13 cellular contexts compared by ENCODE assay signal in genomic region chr5:34743878-34744277, GRCh38.
DNase-seq lines count a peak whose midpoint lies in the region; ATAC-seq and TF ChIP-seq lines count a peak whose summit lies in the region.
"Had no signal": no experiment of that assay in that cellular context is flagged by ENCODE, and none has a peak within 500 bp of the region (broad histone marks: within the 10 kb centered on the region; RNA-seq: fewer than 3 reads in every experiment).

No MANE protein-coding gene starts in this region.

- no peak overlapping the region for H2BK12ac ChIP-seq in neuronal stem cell (ENCODE audit: low read length)

- H3K4me2 ChIP-seq in mammary epithelial cell (ENCODE audit: insufficient read depth, low read depth, low read length), result no peak overlapping the region
- no peak overlapping the region for H3K4me2 ChIP-seq in neuronal stem cell (ENCODE audit: insufficient read depth, low read length, poor library complexity, severe bottlenecking)

- H3K18ac ChIP-seq in neuronal stem cell (ENCODE audit: low read length), result no peak overlapping the region

- no peak overlapping the region for H4K8ac ChIP-seq in neuronal stem cell (ENCODE audit: low read depth, low read length)

- H3K9ac ChIP-seq in mammary epithelial cell (ENCODE audit: insufficient read depth, low read length) (no peak overlapping the region), neuronal stem cell (ENCODE audit: low read depth, low read length, poor library complexity) (no peak overlapping the region)

- H3K79me2 ChIP-seq in mammary epithelial cell (ENCODE audit: insufficient read depth, low read length), result peaks cover 50% of the 10 kb centered on the region

- H3K4me1 ChIP-seq in mammary epithelial cell (ENCODE audit: insufficient read depth, low read length), result no peaks in the 10 kb centered on the region
- H3K4me1 ChIP-seq in left lung, result no peaks in the 10 kb centered on the region
- H3K4me1 ChIP-seq in spleen, result peaks cover 0 to 36% (median 0%) of the 10 kb centered on the region in 6 donors
- peaks cover 0 to 4% of the 10 kb centered on the region in 2 donors for H3K4me1 ChIP-seq in neuronal stem cell (ENCODE audit: control insufficient read depth in 2 of 2, insufficient read depth in 1 of 2, low read depth in 1 of 2, low read length in 2 of 2)
- H3K4me1 ChIP-seq in transverse colon, result peaks cover 0 to 11% (median 0%) of the 10 kb centered on the region in 4 donors
- H3K4me1 ChIP-seq: right lobe of liver had no signal

- H2BK120ac ChIP-seq in neuronal stem cell (ENCODE audit: low read depth, low read length), result no peak overlapping the region

- POLR2A ChIA-PET in AG04450 (lab: Yijun Ruan, JAX), result interaction anchor here (0.5 kb wide), 1 partner anchor 50 kb away, joined by 5 read pairs; no protein-coding TSS in a partner anchor

- no peaks in the 10 kb centered on the region for H3K36me3 ChIP-seq in mammary epithelial cell (ENCODE audit: insufficient read depth, low read length)
- H3K36me3 ChIP-seq in left lung, result no peaks in the 10 kb centered on the region
- H3K36me3 ChIP-seq in spleen, result no peaks in the 10 kb centered on the region
- H3K36me3 ChIP-seq in neuronal stem cell (replicated peaks in 1 of 2; ENCODE audit: control insufficient read depth in 2 of 2, insufficient read depth in 2 of 2, low read length in 2 of 2), result no peaks in the 10 kb centered on the region
- no peaks in the 10 kb centered on the region for H3K36me3 ChIP-seq in transverse colon
- H3K36me3 ChIP-seq: heart right ventricle, right lobe of liver had no signal

- in situ Hi-C loops in mammary epithelial cell (cut with MboI; ENCODE audit: low sequenced_read_pairs in 2 of 2), result no loop called here
- in situ Hi-C loops in transverse colon (cut with MboI; ENCODE audit: low pct_ligation_motif_present in 1 of 4, low pct_unique_long_range_greater_than_20kb in 1 of 4, low sequenced_read_pairs in 3 of 4), result no loop called here

- H3K27me3 ChIP-seq in AG04450 (ENCODE audit: control insufficient read depth, insufficient read depth, low read length) (no peaks in the 10 kb centered on the region), mammary epithelial cell (ENCODE audit: insufficient read depth, low read length) (no peaks in the 10 kb centered on the region), left lung (no peaks in the 10 kb centered on the region), spleen (replicated peaks in 1 of 7) (no peaks in the 10 kb centered on the region), neuronal stem cell (ENCODE audit: control insufficient read depth in 3 of 3, insufficient read depth in 3 of 3, low read depth in 1 of 3, low read length in 3 of 3) (no peaks in the 10 kb centered on the region), transverse colon (no peaks in the 10 kb centered on the region)
- H3K27me3 ChIP-seq: heart right ventricle, right lobe of liver had no signal

- H2AK5ac ChIP-seq in neuronal stem cell (ENCODE audit: low read depth, low read length), result no peak overlapping the region

- H4K20me1 ChIP-seq in mammary epithelial cell (ENCODE audit: insufficient read depth, low read length), result no peaks in the 10 kb centered on the region

- H2BK5ac ChIP-seq in neuronal stem cell (ENCODE audit: low read length), result no peak overlapping the region

- H2AFZ ChIP-seq in mammary epithelial cell (ENCODE audit: low read depth, low read length) (no peak overlapping the region), neuronal stem cell (ENCODE audit: low read length) (no peak overlapping the region)

- H3K4me3 ChIP-seq in AG04450 (ENCODE audit: low read depth, low read length) (no peak overlapping the region), mammary epithelial cell (replicated peaks in 1 of 3; ENCODE audit: insufficient read depth in 1 of 3, low read depth in 2 of 3, low read length in 3 of 3) (no peak overlapping the region), left lung (no peak overlapping the region), spleen (no peak overlapping the region), neuronal stem cell (ENCODE audit: low read length in 2 of 2) (no peak overlapping the region), transverse colon (no peak overlapping the region)
- H3K4me3 ChIP-seq: heart right ventricle, right lobe of liver had no signal

- BruUV-seq in mammary epithelial cell (replicated peaks; lab: Mats Ljungman, UMichigan), result no TSS peak

- H3K9me3 ChIP-seq in AG04450 (ENCODE audit: control insufficient read depth, insufficient read depth, low read length) (peaks cover 3% of the 10 kb centered on the region; the same call in 1 of the 2 replicates), mammary epithelial cell (replicated peaks; ENCODE audit: insufficient read depth, low read length) (no peaks in the 10 kb centered on the region), left lung (no peaks in the 10 kb centered on the region), spleen (no peaks in the 10 kb centered on the region), neuronal stem cell (replicated peaks in 1 of 2; ENCODE audit: control insufficient read depth in 2 of 2, insufficient read depth in 1 of 2, low read depth in 1 of 2, low read length in 2 of 2) (no peaks in the 10 kb centered on the region), transverse colon (no peaks in the 10 kb centered on the region)
- H3K9me3 ChIP-seq: heart right ventricle, right lobe of liver had no signal

- no peak overlapping the region for H4K91ac ChIP-seq in neuronal stem cell (ENCODE audit: low read depth, low read length, poor library complexity)

- ATAC-seq in left lung, result peak; percentile 63
- ATAC-seq: heart right ventricle, right lobe of liver had no signal

- CTCF ChIA-PET in AG04450 (lab: Charles Lee) (interaction anchor here (1.2 kb wide), 1 partner anchor 155 kb away, joined by 3 read pairs; no protein-coding TSS in a partner anchor), mammary epithelial cell (lab: Charles Lee; ENCODE audit: low non-redundant PET) (no interaction called here)

- no peak overlapping the region for H3K23ac ChIP-seq in neuronal stem cell (ENCODE audit: low read depth, low read length, poor library complexity)

- TF ChIP-seq POLR2A in spleen (IDR thresholded peaks at IDR 0.05), result no peak
- TF ChIP-seq POLR2A in transverse colon (IDR thresholded peaks at IDR 0.05), result no peak

- TF ChIP-seq CTCF in AG04450 (IDR thresholded peaks at IDR 0.05; ENCODE audit: low read depth, low read length), result no peak
- TF ChIP-seq CTCF in mammary epithelial cell (conservative IDR thresholded peaks at IDR 0.05 in 1 of 2, IDR thresholded peaks at IDR 0.05 in 1 of 2; ENCODE audit: extremely low read depth in 1 of 2, insufficient read depth in 1 of 2, low read depth in 1 of 2, low read length in 2 of 2), result no peak
- no peak for TF ChIP-seq CTCF in left lung (IDR thresholded peaks at IDR 0.05)
- TF ChIP-seq CTCF in spleen (IDR thresholded peaks at IDR 0.05 in 8 of 11, conservative IDR thresholded peaks at IDR 0.05 in 3 of 11), result no peak
- no peak for TF ChIP-seq CTCF in transverse colon (IDR thresholded peaks at IDR 0.05)

- no peak overlapping the region for H2BK15ac ChIP-seq in neuronal stem cell (ENCODE audit: low read length)

- H3K27ac ChIP-seq in AG04450 (ENCODE audit: low read depth, low read length) (no peak overlapping the region), mammary epithelial cell (ENCODE audit: insufficient read depth, low read depth, low read length) (no peak overlapping the region), left lung (no peak overlapping the region), spleen (peak overlapping the region in 2 of 8 donors; percentile 54 to 58), neuronal stem cell (replicated peaks; ENCODE audit: low read length) (no peak overlapping the region), transverse colon (peak overlapping the region in 1 of 4 donors; percentile 33)
- H3K27ac ChIP-seq: heart right ventricle, right lobe of liver had no signal

- DNase-seq in AG04450 (ENCODE audit: low read depth, low spot score) (peak; percentile 76), HS-5 (ENCODE audit: low read depth) (peak; percentile 84), mammary epithelial cell (peak; percentile 20), left lung (no peak), spleen (no peak), NCI-H526 treated with DMSO at 0.1 percent for 48 hours (lab: John Stamatoyannopoulos, UW) (no peak), neuronal stem cell (ENCODE audit: low spot score) (no peak), transverse colon (no peak)
- DNase-seq: activated CD4-positive, alpha-beta T cell treated with anti-CD3 and anti-CD28 coated beads for 48 hours; activated gamma-delta T cell treated with Interleukin-2 at 50 U/mL for 16 hours; heart right ventricle; NCI-H146; right lobe of liver had no signal

- dilution Hi-C loops in mammary epithelial cell (cut with HindIII; ENCODE audit: low sequenced_read_pairs), result loop anchor here (5.0 kb wide), 1 partner anchor 42 kb away; no protein-coding TSS in a partner anchor

- no peak overlapping the region for H3K14ac ChIP-seq in neuronal stem cell (ENCODE audit: low read length)

- no peak for TF ChIP-seq EP300 in transverse colon (IDR thresholded peaks at IDR 0.05; ENCODE audit: low read depth)

- intact Hi-C loops in mammary epithelial cell (cut with micrococcal nuclease) (no loop called here), left lung (cut with DNase I) (no loop called here), spleen (cut with DNase I; ENCODE audit: low total_unique reads) (no loop called here), transverse colon (cut with DNase I; ENCODE audit: low total_unique reads) (no loop called here)

- 23% methylated on average over 3 of the region's 3 CpGs for WGBS in mammary epithelial cell (ENCODE audit: low coverage, missing lambda C conversion rate)
- 73 to 77% (median 75%) methylated on average over 3 of the region's 3 CpGs for WGBS in spleen, 5 donors
- WGBS in neuronal stem cell (ENCODE audit: extremely low coverage in 2 of 2, insufficient read length in 2 of 2, insufficient replicate concordance in 1 of 2), 2 donors, result no CpG with 5 or more reads among the region's 3 CpGs
- WGBS in transverse colon (ENCODE audit: low coverage in 1 of 2), 2 donors, result 82 to 88% methylated on average over 2 to 3 of the region's 3 CpGs

- H3K79me1 ChIP-seq in neuronal stem cell (ENCODE audit: low read depth, low read length), result no peaks in the 10 kb centered on the region

- no peak overlapping the region for H3K4ac ChIP-seq in neuronal stem cell (ENCODE audit: low read length)

Comparison
In these comparisons a context has a peak if more than half of its experiments do, and no peak if none do; other contexts are left out.
1. DNase-seq: peak in AG04450 (single experiment), HS-5 (single experiment) and mammary epithelial cell (single experiment); none in left lung (0 of 2), spleen (single experiment), NCI-H526 treated with DMSO at 0.1 percent for 48 hours (single experiment), neuronal stem cell (single experiment) and transverse colon (single experiment).